Comparison of ENCODE assay signal across 1 cellular context in genomic region chr20:1118336-1119127, GRCh38.
TF ChIP-seq lines count a peak whose summit lies in the region.

Gene PSMF1, plus strand, starts transcription at chr20:1118602. Its CDS starts 172 bp downstream, at chr20:1118774.

TF ChIP-seq in WTC11, 78 proteins besides CTCF, POLR2A, EP300 and RAD21 (continued from another document and continues in another):
- TF ChIP-seq, protein P1, sequence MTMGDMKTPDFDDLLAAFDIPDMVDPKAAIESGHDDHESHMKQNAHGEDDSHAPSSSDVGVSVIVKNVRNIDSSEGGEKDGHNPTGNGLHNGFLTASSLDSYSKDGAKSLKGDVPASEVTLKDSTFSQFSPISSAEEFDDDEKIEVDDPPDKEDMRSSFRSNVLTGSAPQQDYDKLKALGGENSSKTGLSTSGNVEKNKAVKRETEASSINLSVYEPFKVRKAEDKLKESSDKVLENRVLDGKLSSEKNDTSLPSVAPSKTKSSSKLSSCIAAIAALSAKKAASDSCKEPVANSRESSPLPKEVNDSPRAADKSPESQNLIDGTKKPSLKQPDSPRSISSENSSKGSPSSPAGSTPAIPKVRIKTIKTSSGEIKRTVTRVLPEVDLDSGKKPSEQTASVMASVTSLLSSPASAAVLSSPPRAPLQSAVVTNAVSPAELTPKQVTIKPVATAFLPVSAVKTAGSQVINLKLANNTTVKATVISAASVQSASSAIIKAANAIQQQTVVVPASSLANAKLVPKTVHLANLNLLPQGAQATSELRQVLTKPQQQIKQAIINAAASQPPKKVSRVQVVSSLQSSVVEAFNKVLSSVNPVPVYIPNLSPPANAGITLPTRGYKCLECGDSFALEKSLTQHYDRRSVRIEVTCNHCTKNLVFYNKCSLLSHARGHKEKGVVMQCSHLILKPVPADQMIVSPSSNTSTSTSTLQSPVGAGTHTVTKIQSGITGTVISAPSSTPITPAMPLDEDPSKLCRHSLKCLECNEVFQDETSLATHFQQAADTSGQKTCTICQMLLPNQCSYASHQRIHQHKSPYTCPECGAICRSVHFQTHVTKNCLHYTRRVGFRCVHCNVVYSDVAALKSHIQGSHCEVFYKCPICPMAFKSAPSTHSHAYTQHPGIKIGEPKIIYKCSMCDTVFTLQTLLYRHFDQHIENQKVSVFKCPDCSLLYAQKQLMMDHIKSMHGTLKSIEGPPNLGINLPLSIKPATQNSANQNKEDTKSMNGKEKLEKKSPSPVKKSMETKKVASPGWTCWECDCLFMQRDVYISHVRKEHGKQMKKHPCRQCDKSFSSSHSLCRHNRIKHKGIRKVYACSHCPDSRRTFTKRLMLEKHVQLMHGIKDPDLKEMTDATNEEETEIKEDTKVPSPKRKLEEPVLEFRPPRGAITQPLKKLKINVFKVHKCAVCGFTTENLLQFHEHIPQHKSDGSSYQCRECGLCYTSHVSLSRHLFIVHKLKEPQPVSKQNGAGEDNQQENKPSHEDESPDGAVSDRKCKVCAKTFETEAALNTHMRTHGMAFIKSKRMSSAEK (CRISPR knock-in tag; IDR thresholded peaks at IDR 0.05; ENCODE audit: borderline replicate concordance) = no peak
- TF ChIP-seq SMAD3 (CRISPR knock-in tag; IDR thresholded peaks at IDR 0.05; ENCODE audit: borderline replicate concordance) (peak; percentile 49; the same call in 1 of the 2 replicates), SOX15 (CRISPR knock-in tag; IDR thresholded peaks at IDR 0.05) (no peak), TP53 (CRISPR knock-in tag; IDR thresholded peaks at IDR 0.05) (0 out of 2 replicates have a peak, but pooled peaks have one; percentile 50), IRF2 (CRISPR knock-in tag; IDR thresholded peaks at IDR 0.05; ENCODE audit: borderline replicate concordance, low read depth) (no peak), GABPB1 (CRISPR knock-in tag; IDR thresholded peaks at IDR 0.05) (peak; percentile 96), PRDM15 (CRISPR knock-in tag; IDR thresholded peaks at IDR 0.05) (peak; percentile 76), EMX1 (CRISPR knock-in tag; IDR thresholded peaks at IDR 0.05) (no peak), ETV6 (CRISPR knock-in tag; IDR thresholded peaks at IDR 0.05) (peak; percentile 93), KAT7 (CRISPR knock-in tag; IDR thresholded peaks at IDR 0.05; ENCODE audit: borderline replicate concordance) (no peak; the same call in 1 of the 2 replicates), TEAD1 (CRISPR knock-in tag; IDR thresholded peaks at IDR 0.05) (no peak; the same call in 1 of the 2 replicates), ZNF671 (CRISPR knock-in tag; IDR thresholded peaks at IDR 0.05) (no peak), JUN (CRISPR knock-in tag; IDR thresholded peaks at IDR 0.05) (no peak), ZNF396 (CRISPR knock-in tag; IDR thresholded peaks at IDR 0.05; ENCODE audit: borderline replicate concordance) (no peak), AFF4 (CRISPR knock-in tag; IDR thresholded peaks at IDR 0.05; ENCODE audit: borderline replicate concordance) (no peak), ATF2 (CRISPR knock-in tag; IDR thresholded peaks at IDR 0.05; ENCODE audit: borderline replicate concordance, low read depth) (no peak), NR2C2 (CRISPR knock-in tag; IDR thresholded peaks at IDR 0.05) (no peak), NFYB (CRISPR knock-in tag; conservative IDR thresholded peaks at IDR 0.05; ENCODE audit: low read depth) (no peak; the same call in 1 of the 2 replicates), ZNF423 (CRISPR knock-in tag; IDR thresholded peaks at IDR 0.05) (no peak), FOXP4 (CRISPR knock-in tag; IDR thresholded peaks at IDR 0.05) (peak; percentile 62; the same call in 1 of the 2 replicates), ELF4 (CRISPR knock-in tag; IDR thresholded peaks at IDR 0.05; ENCODE audit: low read depth) (no peak), GRHL2 (CRISPR knock-in tag; IDR thresholded peaks at IDR 0.05; ENCODE audit: insufficient replicate concordance, severe bottlenecking) (no peak), NR1H2 (CRISPR knock-in tag; IDR thresholded peaks at IDR 0.05) (no peak), FOXJ3 (CRISPR knock-in tag; IDR thresholded peaks at IDR 0.05; ENCODE audit: borderline replicate concordance) (no peak)
- TF ChIP-seq, protein P2, sequence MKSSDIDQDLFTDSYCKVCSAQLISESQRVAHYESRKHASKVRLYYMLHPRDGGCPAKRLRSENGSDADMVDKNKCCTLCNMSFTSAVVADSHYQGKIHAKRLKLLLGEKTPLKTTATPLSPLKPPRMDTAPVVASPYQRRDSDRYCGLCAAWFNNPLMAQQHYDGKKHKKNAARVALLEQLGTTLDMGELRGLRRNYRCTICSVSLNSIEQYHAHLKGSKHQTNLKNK (CRISPR knock-in tag; IDR thresholded peaks at IDR 0.05) = no peak
- TF ChIP-seq, protein P3, sequence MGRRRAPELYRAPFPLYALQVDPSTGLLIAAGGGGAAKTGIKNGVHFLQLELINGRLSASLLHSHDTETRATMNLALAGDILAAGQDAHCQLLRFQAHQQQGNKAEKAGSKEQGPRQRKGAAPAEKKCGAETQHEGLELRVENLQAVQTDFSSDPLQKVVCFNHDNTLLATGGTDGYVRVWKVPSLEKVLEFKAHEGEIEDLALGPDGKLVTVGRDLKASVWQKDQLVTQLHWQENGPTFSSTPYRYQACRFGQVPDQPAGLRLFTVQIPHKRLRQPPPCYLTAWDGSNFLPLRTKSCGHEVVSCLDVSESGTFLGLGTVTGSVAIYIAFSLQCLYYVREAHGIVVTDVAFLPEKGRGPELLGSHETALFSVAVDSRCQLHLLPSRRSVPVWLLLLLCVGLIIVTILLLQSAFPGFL (CRISPR knock-in tag; IDR thresholded peaks at IDR 0.05; ENCODE audit: borderline replicate concordance) = no peak
- TF ChIP-seq, protein P4, sequence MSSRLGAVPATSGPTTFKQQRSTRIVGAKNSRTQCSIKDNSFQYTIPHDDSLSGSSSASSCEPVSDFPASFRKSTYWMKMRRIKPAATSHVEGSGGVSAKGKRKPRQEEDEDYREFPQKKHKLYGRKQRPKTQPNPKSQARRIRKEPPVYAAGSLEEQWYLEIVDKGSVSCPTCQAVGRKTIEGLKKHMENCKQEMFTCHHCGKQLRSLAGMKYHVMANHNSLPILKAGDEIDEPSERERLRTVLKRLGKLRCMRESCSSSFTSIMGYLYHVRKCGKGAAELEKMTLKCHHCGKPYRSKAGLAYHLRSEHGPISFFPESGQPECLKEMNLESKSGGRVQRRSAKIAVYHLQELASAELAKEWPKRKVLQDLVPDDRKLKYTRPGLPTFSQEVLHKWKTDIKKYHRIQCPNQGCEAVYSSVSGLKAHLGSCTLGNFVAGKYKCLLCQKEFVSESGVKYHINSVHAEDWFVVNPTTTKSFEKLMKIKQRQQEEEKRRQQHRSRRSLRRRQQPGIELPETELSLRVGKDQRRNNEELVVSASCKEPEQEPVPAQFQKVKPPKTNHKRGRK (CRISPR knock-in tag; IDR thresholded peaks at IDR 0.05; ENCODE audit: borderline replicate concordance) = no peak
- TF ChIP-seq, protein P5, sequence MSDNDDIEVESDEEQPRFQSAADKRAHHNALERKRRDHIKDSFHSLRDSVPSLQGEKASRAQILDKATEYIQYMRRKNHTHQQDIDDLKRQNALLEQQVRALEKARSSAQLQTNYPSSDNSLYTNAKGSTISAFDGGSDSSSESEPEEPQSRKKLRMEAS (CRISPR knock-in tag; IDR thresholded peaks at IDR 0.05) = peak; percentile 87
- TF ChIP-seq, protein P6, sequence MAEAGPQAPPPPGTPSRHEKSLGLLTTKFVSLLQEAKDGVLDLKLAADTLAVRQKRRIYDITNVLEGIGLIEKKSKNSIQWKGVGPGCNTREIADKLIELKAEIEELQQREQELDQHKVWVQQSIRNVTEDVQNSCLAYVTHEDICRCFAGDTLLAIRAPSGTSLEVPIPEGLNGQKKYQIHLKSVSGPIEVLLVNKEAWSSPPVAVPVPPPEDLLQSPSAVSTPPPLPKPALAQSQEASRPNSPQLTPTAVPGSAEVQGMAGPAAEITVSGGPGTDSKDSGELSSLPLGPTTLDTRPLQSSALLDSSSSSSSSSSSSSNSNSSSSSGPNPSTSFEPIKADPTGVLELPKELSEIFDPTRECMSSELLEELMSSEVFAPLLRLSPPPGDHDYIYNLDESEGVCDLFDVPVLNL (CRISPR knock-in tag; IDR thresholded peaks at IDR 0.05; ENCODE audit: borderline replicate concordance, low read depth) = 0 out of 2 replicates have a peak, but pooled peaks have one; percentile 46
- TF ChIP-seq, protein P7, sequence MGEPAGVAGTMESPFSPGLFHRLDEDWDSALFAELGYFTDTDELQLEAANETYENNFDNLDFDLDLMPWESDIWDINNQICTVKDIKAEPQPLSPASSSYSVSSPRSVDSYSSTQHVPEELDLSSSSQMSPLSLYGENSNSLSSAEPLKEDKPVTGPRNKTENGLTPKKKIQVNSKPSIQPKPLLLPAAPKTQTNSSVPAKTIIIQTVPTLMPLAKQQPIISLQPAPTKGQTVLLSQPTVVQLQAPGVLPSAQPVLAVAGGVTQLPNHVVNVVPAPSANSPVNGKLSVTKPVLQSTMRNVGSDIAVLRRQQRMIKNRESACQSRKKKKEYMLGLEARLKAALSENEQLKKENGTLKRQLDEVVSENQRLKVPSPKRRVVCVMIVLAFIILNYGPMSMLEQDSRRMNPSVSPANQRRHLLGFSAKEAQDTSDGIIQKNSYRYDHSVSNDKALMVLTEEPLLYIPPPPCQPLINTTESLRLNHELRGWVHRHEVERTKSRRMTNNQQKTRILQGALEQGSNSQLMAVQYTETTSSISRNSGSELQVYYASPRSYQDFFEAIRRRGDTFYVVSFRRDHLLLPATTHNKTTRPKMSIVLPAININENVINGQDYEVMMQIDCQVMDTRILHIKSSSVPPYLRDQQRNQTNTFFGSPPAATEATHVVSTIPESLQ (CRISPR knock-in tag; IDR thresholded peaks at IDR 0.05) = no peak
